In the genomic region with DNA sequence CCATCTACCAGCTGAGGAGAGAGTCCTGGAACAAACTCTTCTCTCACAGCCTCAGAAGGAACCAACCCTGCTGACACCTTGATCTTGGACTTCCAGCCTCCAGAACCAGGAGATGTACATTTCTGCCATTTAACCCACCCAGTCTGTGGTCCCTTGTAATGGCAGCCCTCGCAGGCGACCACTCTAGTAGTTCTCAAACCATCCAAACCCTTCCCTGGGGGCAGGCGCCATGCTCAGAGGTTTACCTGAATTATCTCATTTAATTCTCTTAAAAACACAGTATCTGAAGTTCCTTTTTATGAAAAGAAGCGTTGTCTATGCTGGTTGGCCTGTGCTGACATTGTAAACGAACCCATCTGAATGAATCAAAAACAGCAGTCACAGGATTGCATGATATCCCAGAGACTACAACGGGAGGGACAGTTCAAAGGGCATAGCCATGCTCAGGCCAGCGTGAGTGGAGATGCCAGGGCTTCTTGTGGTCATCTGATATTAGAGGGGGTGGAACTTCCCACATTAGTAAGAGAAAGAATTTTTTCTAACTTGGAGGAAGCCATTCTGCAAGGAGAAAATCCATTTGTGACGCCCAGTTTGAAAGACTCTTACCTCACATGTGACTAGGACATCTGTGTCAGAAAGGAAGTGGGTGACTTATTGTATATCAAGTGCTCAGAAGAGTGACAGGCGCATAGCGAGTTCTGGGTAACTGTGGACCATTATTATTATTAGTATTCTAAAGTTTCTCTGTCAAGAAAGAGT, we compare ENCODE assay signal across 11 cellular contexts. TPM values are rescaled to one million over a fixed set of nuclear protein-coding genes. Genes with fewer than 3 reads are reported as not detected.
DNase-seq lines count a peak whose midpoint lies in the region; ATAC-seq and TF ChIP-seq lines count a peak whose summit lies in the region.
"Had no signal": no experiment of that assay in that cellular context is flagged by ENCODE, and none has a peak within 500 bp of the region (broad histone marks: within the 10 kb centered on the region; RNA-seq: fewer than 3 reads in every experiment).

No MANE protein-coding gene starts in this region.

- TF ChIP-seq POLR2A in tibial nerve (IDR thresholded peaks at IDR 0.05), result no peak

- peaks cover 95% of the 10 kb centered on the region for H3K4me1 Mint-ChIP-seq in activated naive CD4-positive, alpha-beta T cell treated with anti-CD3 and anti-CD28 coated beads for 36 hours (ENCODE audit: low read depth)
- no peaks in the 10 kb centered on the region for H3K4me1 Mint-ChIP-seq in chondrocyte (ENCODE audit: low read depth)

- TF ChIP-seq CTCF in tibial nerve (IDR thresholded peaks at IDR 0.05), result no peak
- no peak for TF ChIP-seq CTCF in chondrocyte (IDR thresholded peaks at IDR 0.05)

- intact Hi-C loops in activated naive CD4-positive, alpha-beta T cell treated with anti-CD3 and anti-CD28 coated beads for 36 hours (cut with micrococcal nuclease), result loop anchor here (1.0 to 10.0 kb wide), 4 partner anchors 18 to 913 kb away; no protein-coding TSS in a partner anchor

- no peak for TF ChIP-seq EP300 in tibial nerve (IDR thresholded peaks at IDR 0.05)

- no peak overlapping the region for H3K4me3 ChIP-seq in tibial nerve

- H3K4me1 ChIP-seq in tibial nerve, result peaks cover 0 to 17% (median 0%) of the 10 kb centered on the region in 4 donors

- peaks cover 3% of the 10 kb centered on the region for H3K36me3 Mint-ChIP-seq in activated naive CD4-positive, alpha-beta T cell treated with anti-CD3 and anti-CD28 coated beads for 36 hours (ENCODE audit: low read depth)
- no peaks in the 10 kb centered on the region for H3K36me3 Mint-ChIP-seq in chondrocyte (ENCODE audit: low read depth)
- H3K36me3 Mint-ChIP-seq: type B pancreatic cell had no signal

- H3K27me3 Mint-ChIP-seq in activated naive CD4-positive, alpha-beta T cell treated with anti-CD3 and anti-CD28 coated beads for 36 hours (ENCODE audit: low read depth), result no peaks in the 10 kb centered on the region
- peaks cover 47% of the 10 kb centered on the region for H3K27me3 Mint-ChIP-seq in chondrocyte (ENCODE audit: low read depth)

- WGBS in tibial nerve, 2 donors, result 68 to 77% methylated on average over 10 of the region's 10 CpGs

- no peaks in the 10 kb centered on the region for H3K9me3 Mint-ChIP-seq in activated naive CD4-positive, alpha-beta T cell treated with anti-CD3 and anti-CD28 coated beads for 36 hours
- H3K9me3 Mint-ChIP-seq in chondrocyte (ENCODE audit: low read depth), result no peaks in the 10 kb centered on the region
- H3K9me3 Mint-ChIP-seq: type B pancreatic cell had no signal

- peak; percentile 62 for DNase-seq in activated naive CD4-positive, alpha-beta T cell treated with anti-CD3 and anti-CD28 coated beads for 36 hours
- DNase-seq in activated naive CD4-positive, alpha-beta T cell treated with anti-CD3 and anti-CD28 coated beads, Interleukin-2, amount 50 U/mL, for 16 hours, result no peak
- peak; percentile 74 for DNase-seq in central memory CD4-positive, alpha-beta T cell
- DNase-seq in tibial nerve (ENCODE audit: low spot score in 2 of 2) (no peak), chondrocyte (ENCODE audit: low spot score) (no peak), NCI-H2081 treated with DMSO at 0.1 percent for 48 hours (lab: John Stamatoyannopoulos, UW) (no peak), GOT3 (lab: John Stamatoyannopoulos, UW) (no peak)

- no peak overlapping the region for H3K4me3 Mint-ChIP-seq in activated naive CD4-positive, alpha-beta T cell treated with anti-CD3 and anti-CD28 coated beads for 36 hours
- H3K4me3 Mint-ChIP-seq in chondrocyte (ENCODE audit: unreplicated experiment), result no peak overlapping the region
- H3K4me3 Mint-ChIP-seq: type B pancreatic cell had no signal

- no peaks in the 10 kb centered on the region for H3K9me3 ChIP-seq in tibial nerve

- peak overlapping the region; percentile 91 for H3K27ac Mint-ChIP-seq in activated naive CD4-positive, alpha-beta T cell treated with anti-CD3 and anti-CD28 coated beads for 36 hours
- no peak overlapping the region for H3K27ac Mint-ChIP-seq in chondrocyte (ENCODE audit: unreplicated experiment)
- H3K27ac Mint-ChIP-seq: type B pancreatic cell had no signal

- H3K36me3 ChIP-seq in tibial nerve, result no peaks in the 10 kb centered on the region

- CTCF ChIA-PET in activated naive CD4-positive, alpha-beta T cell treated with anti-CD3 and anti-CD28 coated beads for 36 hours (lab: Charles Lee), result interaction anchor here (0.8 to 1.6 kb wide), 4 partner anchors 19 to 42 kb away, joined by 4 to 9 read pairs (median 4); no protein-coding TSS in a partner anchor

- peak; percentile 39 for ATAC-seq in HG03565 (IDR thresholded peaks at IDR 0.05; ENCODE audit: unreplicated experiment)

- H3K27me3 ChIP-seq in tibial nerve, result no peaks in the 10 kb centered on the region

- peak overlapping the region in 3 of 4 donors; percentile 32 to 73 (median 46) for H3K27ac ChIP-seq in tibial nerve

RNA-seq across cellular contexts. Expression of gene TAGAP, which starts 17.2 kb away (rescaled TPM):
- 10 to 100 TPM; 79.6 to 82.6 TPM for total RNA-seq in activated naive CD4-positive, alpha-beta T cell treated with anti-CD3 and anti-CD28 coated beads for 36 hours
- total RNA-seq in tibial nerve, result 1 to 10 TPM; 2.7 to 9.8 (median 4.6) TPM
- total RNA-seq in chondrocyte, result not detected in 3 replicates
- total RNA-seq: fibroblast of villous mesenchyme, NCI-H460 had no signal

Comparison
In these comparisons a context has a peak if more than half of its experiments do, and no peak if none do; other contexts are left out.
1. DNase-seq: peak in activated naive CD4-positive, alpha-beta T cell treated with anti-CD3 and anti-CD28 coated beads for 36 hours (single experiment) and central memory CD4-positive, alpha-beta T cell (single experiment); none in activated naive CD4-positive, alpha-beta T cell treated with anti-CD3 and anti-CD28 coated beads, Interleukin-2, amount 50 U/mL, for 16 hours (single experiment), tibial nerve (0 of 2), chondrocyte (single experiment), NCI-H2081 treated with DMSO at 0.1 percent for 48 hours (single experiment) and GOT3 (single experiment).
2. RNA of gene TAGAP, which starts 17.2 kb away (total RNA-seq): 79.6 to 82.6 TPM in activated naive CD4-positive, alpha-beta T cell treated with anti-CD3 and anti-CD28 coated beads for 36 hours; 2.7 to 9.8 TPM in tibial nerve and not detected in chondrocyte; every median in the first group is over 4 times any median in the second.